9 cellular contexts compared by ENCODE assay signal in the genomic region with DNA sequence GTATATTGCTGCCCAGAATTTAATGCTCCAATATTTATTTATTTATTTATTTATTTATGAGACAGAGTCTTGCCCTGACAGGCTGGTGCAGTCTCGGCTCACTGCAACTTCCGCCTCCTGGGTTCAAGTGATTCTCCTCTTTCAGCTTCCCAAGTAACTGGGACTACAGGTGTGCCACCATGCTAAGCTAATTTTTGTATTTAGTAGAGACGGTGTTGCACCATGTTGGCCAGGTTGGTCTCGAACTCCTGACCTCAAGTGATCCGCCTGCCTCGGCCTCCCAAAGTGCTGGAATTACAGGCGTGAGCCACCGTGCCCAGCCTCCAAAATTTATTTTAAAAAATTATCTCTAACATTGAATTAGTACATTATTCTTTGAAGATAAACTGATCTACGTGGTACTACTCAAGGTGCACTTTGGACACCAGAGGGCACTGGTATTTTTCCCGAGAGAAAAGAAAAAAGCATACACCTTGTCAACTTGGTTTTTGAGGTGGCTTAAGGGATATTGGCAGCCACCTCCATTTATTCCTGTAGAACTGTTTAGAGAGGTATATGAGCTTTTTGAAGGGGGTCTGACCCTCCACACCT. TPM values are rescaled to one million over a fixed set of nuclear protein-coding genes. Genes with fewer than 3 reads are reported as not detected.
DNase-seq lines count a peak whose midpoint lies in the region; ATAC-seq and TF ChIP-seq lines count a peak whose summit lies in the region.
"Had no signal": no experiment of that assay in that cellular context is flagged by ENCODE, and none has a peak within 500 bp of the region (broad histone marks: within the 10 kb centered on the region; RNA-seq: fewer than 3 reads in every experiment).

No MANE protein-coding gene starts in this region.

- DNase-seq in AG04450 (ENCODE audit: low read depth, low spot score) (no peak), ELR (ENCODE audit: low read depth) (peak; percentile 30), T-cell (no peak), right cardiac atrium (no peak), GDM1 (lab: John Stamatoyannopoulos, UW) (no peak), amygdala (lab: John Stamatoyannopoulos, UW) (no peak)
- DNase-seq: NCI-H2081 had no signal

- H3K27ac Mint-ChIP-seq in T-cell: no peak overlapping the region

- no peaks in the 10 kb centered on the region for H3K27me3 ChIP-seq in AG04450 (ENCODE audit: control insufficient read depth, insufficient read depth, low read length)
- H3K27me3 ChIP-seq in right cardiac atrium (ENCODE audit: control insufficient read depth, insufficient read depth): no peaks in the 10 kb centered on the region

- H3K36me3 Mint-ChIP-seq in T-cell: peaks cover 5% of the 10 kb centered on the region

- H3K27ac ChIP-seq in AG04450 (ENCODE audit: low read depth, low read length) (no peak overlapping the region), right cardiac atrium (ENCODE audit: low read length) (peak overlapping the region; percentile 48)

- ATAC-seq in T-cell (replicated peaks in 1 of 4) (no peak), right cardiac atrium (no peak), HG03439 (IDR thresholded peaks at IDR 0.05; ENCODE audit: unreplicated experiment) (no peak), HG03196 (IDR thresholded peaks at IDR 0.05; ENCODE audit: unreplicated experiment) (no peak)

- intact Hi-C loops in right cardiac atrium (cut with DNase I): no loop called here

- H3K4me3 ChIP-seq in AG04450 (ENCODE audit: low read depth, low read length) (no peak overlapping the region), right cardiac atrium (ENCODE audit: low read length) (no peak overlapping the region)

- H3K27me3 Mint-ChIP-seq in T-cell: no peaks in the 10 kb centered on the region

- peak; percentile 7; the same call in 1 of the 2 replicates for TF ChIP-seq CTCF in AG04450 (IDR thresholded peaks at IDR 0.05; ENCODE audit: low read depth, low read length)

- WGBS in right cardiac atrium: 77% methylated on average over 10 of the region's 10 CpGs

- POLR2A ChIA-PET in AG04450 (lab: Yijun Ruan, JAX) (interaction anchor here (1.2 kb wide), 1 partner anchor 10 kb away, joined by 3 read pairs; a partner anchor contains a TSS), T-cell (lab: Charles Lee) (no interaction called here)

- H3K9me3 Mint-ChIP-seq in T-cell: no peaks in the 10 kb centered on the region

- no peaks in the 10 kb centered on the region for H3K4me1 ChIP-seq in right cardiac atrium (ENCODE audit: control insufficient read depth, insufficient read depth, low read length)

- no peaks in the 10 kb centered on the region for H3K9me3 ChIP-seq in AG04450 (ENCODE audit: control insufficient read depth, insufficient read depth, low read length)
- no peaks in the 10 kb centered on the region for H3K9me3 ChIP-seq in right cardiac atrium (ENCODE audit: control insufficient read depth, low read length)

- H3K4me3 Mint-ChIP-seq in T-cell: peak overlapping the region; percentile 97 to 98 (median 97)

- CTCF ChIA-PET in AG04450 (lab: Charles Lee) (interaction anchor here (4.7 to 6.0 kb wide), 2 partner anchors 11 to 81 kb away, joined by 57 to 73 read pairs; a partner anchor contains a TSS), T-cell (lab: Charles Lee) (interaction anchor here in 1 of 2 donors (5.6 kb wide), 1 partner anchor 11 kb away, joined by 53 read pairs; a partner anchor contains a TSS)

- peaks cover 26 to 29% (median 27%) of the 10 kb centered on the region in 3 donors for H3K4me1 Mint-ChIP-seq in T-cell

RNA-seq across cellular contexts. Expression of a gene that starts 1.4 kb away (rescaled TPM):
- polyA plus RNA-seq in AG04450 (2011; rRNA removed): 111 and 148 TPM in 2 replicates
- polyA minus RNA-seq in AG04450 (2011; rRNA and poly(A)+ RNA removed): 62.7 and 78.5 TPM in 2 replicates
- 10 to 100 TPM in 3 of 5 donors, 1 to 10 TPM in 2; 5.1 to 22.9 (median 22.2) TPM for total RNA-seq in T-cell
- total RNA-seq in right cardiac atrium: 10 to 100 TPM; 27.0 to 45.0 (median 37.2) TPM
- polyA plus RNA-seq in right cardiac atrium: 18.2 TPM

RNA-seq across cellular contexts. Expression of a gene that starts 9.8 kb away (rescaled TPM):
- 19.6 and 23.8 TPM in 2 replicates for polyA plus RNA-seq in AG04450 (2011; rRNA removed)
- polyA minus RNA-seq in AG04450 (2011; rRNA and poly(A)+ RNA removed): 38.9 and 42.9 TPM in 2 replicates
- total RNA-seq in T-cell: 10 to 100 TPM; 35.3 to 42.6 (median 38.6) TPM
- 10 to 100 TPM; 17.2 to 20.4 (median 19.9) TPM for total RNA-seq in right cardiac atrium
- 5.0 TPM for polyA plus RNA-seq in right cardiac atrium
